7 cellular contexts compared by ENCODE assay signal in genomic region chr17:82096709-82097186, GRCh38. TPM values are rescaled to one million over a fixed set of nuclear protein-coding genes. Genes with fewer than 3 reads are reported as not detected.
DNase-seq lines count a peak whose midpoint lies in the region; ATAC-seq lines count a peak whose summit lies in the region.

No MANE protein-coding gene starts in this region.

- no peak for ATAC-seq in stimulated activated naive B cell treated with anti-CD40 and anti-IgM and Interleukin-4, amounts not matched to agents 10 μg/mL and 1 μg/mL and 100 μg/mL, for 72 hours (replicated peaks)
- ATAC-seq in GM21528 (IDR thresholded peaks at IDR 0.05; ENCODE audit: low FRiP score, unreplicated experiment), result no peak

- no peaks in the 10 kb centered on the region for H3K9me3 ChIP-seq in HUES48 (ENCODE audit: control insufficient read depth, insufficient read depth, low read length)
- no peaks in the 10 kb centered on the region for H3K9me3 ChIP-seq in iPS-18a (ENCODE audit: control insufficient read depth, low read depth, low read length)

- no peaks in the 10 kb centered on the region for H3K9me3 Mint-ChIP-seq in activated T-helper 2 cell treated with anti-CD3 and anti-CD28 coated beads, Interferon-gamma antibody, Interleukin-2, Interleukin-4, amounts not matched to agents 10 μg/mL and 5 μg/mL and 100 μg/mL, durations not matched to agents 14 hours and 24 hours and 36 hours
- H3K9me3 Mint-ChIP-seq in stimulated activated naive B cell treated with anti-CD40 and anti-IgM and Interleukin-4, amounts not matched to agents 10 μg/mL and 1 μg/mL and 100 μg/mL, for 72 hours, result no peaks in the 10 kb centered on the region

- DNase-seq in activated T-helper 2 cell treated with anti-CD3 and anti-CD28 coated beads, Interferon-gamma antibody, Interleukin-2, Interleukin-4, amounts not matched to agents 10 μg/mL and 5 μg/mL and 100 μg/mL, durations not matched to agents 14 hours and 24 hours and 36 hours (ENCODE audit: low spot score), result no peak
- DNase-seq in stimulated activated naive B cell treated with anti-CD40 and anti-IgM and Interleukin-4, amounts not matched to agents 10 μg/mL and 1 μg/mL and 100 μg/mL, for 72 hours, result no peak
- no peak for DNase-seq in NCI-H526 treated with DMSO at 0.1 percent for 48 hours (lab: John Stamatoyannopoulos, UW)
- DNase-seq in NCI-H2029 treated with DMSO at 0.1 percent for 48 hours (lab: John Stamatoyannopoulos, UW), result no peak

- H3K4me3 Mint-ChIP-seq in activated T-helper 2 cell treated with anti-CD3 and anti-CD28 coated beads, Interferon-gamma antibody, Interleukin-2, Interleukin-4, amounts not matched to agents 10 μg/mL and 5 μg/mL and 100 μg/mL, durations not matched to agents 14 hours and 24 hours and 36 hours (ENCODE audit: low read depth), result peak overlapping the region; percentile 77
- H3K4me3 Mint-ChIP-seq in stimulated activated naive B cell treated with anti-CD40 and anti-IgM and Interleukin-4, amounts not matched to agents 10 μg/mL and 1 μg/mL and 100 μg/mL, for 72 hours, result peak overlapping the region; percentile 78 to 87

- no peaks in the 10 kb centered on the region for H3K27me3 Mint-ChIP-seq in activated T-helper 2 cell treated with anti-CD3 and anti-CD28 coated beads, Interferon-gamma antibody, Interleukin-2, Interleukin-4, amounts not matched to agents 10 μg/mL and 5 μg/mL and 100 μg/mL, durations not matched to agents 14 hours and 24 hours and 36 hours (ENCODE audit: low read depth)
- no peaks in the 10 kb centered on the region for H3K27me3 Mint-ChIP-seq in stimulated activated naive B cell treated with anti-CD40 and anti-IgM and Interleukin-4, amounts not matched to agents 10 μg/mL and 1 μg/mL and 100 μg/mL, for 72 hours

- H3K4me3 ChIP-seq in HUES48 (ENCODE audit: low read depth, low read length) (peak overlapping the region; percentile 82), iPS-18a (ENCODE audit: low read length) (peak overlapping the region; percentile 75)

- peak overlapping the region; percentile 55 for H3K27ac Mint-ChIP-seq in activated T-helper 2 cell treated with anti-CD3 and anti-CD28 coated beads, Interferon-gamma antibody, Interleukin-2, Interleukin-4, amounts not matched to agents 10 μg/mL and 5 μg/mL and 100 μg/mL, durations not matched to agents 14 hours and 24 hours and 36 hours
- peak overlapping the region; percentile 87 for H3K27ac Mint-ChIP-seq in stimulated activated naive B cell treated with anti-CD40 and anti-IgM and Interleukin-4, amounts not matched to agents 10 μg/mL and 1 μg/mL and 100 μg/mL, for 72 hours

- H3K9ac ChIP-seq in HUES48 (ENCODE audit: low read depth, low read length) (peak overlapping the region; percentile 75; the same call in 1 of the 2 replicates), iPS-18a (ENCODE audit: low read length) (peak overlapping the region; percentile 68)

- H3K36me3 Mint-ChIP-seq in activated T-helper 2 cell treated with anti-CD3 and anti-CD28 coated beads, Interferon-gamma antibody, Interleukin-2, Interleukin-4, amounts not matched to agents 10 μg/mL and 5 μg/mL and 100 μg/mL, durations not matched to agents 14 hours and 24 hours and 36 hours (ENCODE audit: low read depth), result peaks cover 30% of the 10 kb centered on the region
- peaks cover 33% of the 10 kb centered on the region in 2 donors for H3K36me3 Mint-ChIP-seq in stimulated activated naive B cell treated with anti-CD40 and anti-IgM and Interleukin-4, amounts not matched to agents 10 μg/mL and 1 μg/mL and 100 μg/mL, for 72 hours

- intact Hi-C loops in activated T-helper 2 cell treated with anti-CD3 and anti-CD28 coated beads, Interferon-gamma antibody, Interleukin-2, Interleukin-4, amounts not matched to agents 10 μg/mL and 5 μg/mL and 100 μg/mL, durations not matched to agents 14 hours and 24 hours and 36 hours (cut with micrococcal nuclease), result no loop called here

- H3K36me3 ChIP-seq in HUES48 (ENCODE audit: control insufficient read depth, insufficient read depth, low read length), result peaks cover 40% of the 10 kb centered on the region
- peaks cover 37% of the 10 kb centered on the region for H3K36me3 ChIP-seq in iPS-18a (ENCODE audit: control insufficient read depth, low read depth, low read length)

- H3K27me3 ChIP-seq in HUES48 (ENCODE audit: control insufficient read depth, insufficient read depth, low read length) (no peaks in the 10 kb centered on the region), iPS-18a (ENCODE audit: control insufficient read depth, insufficient read depth, low read length) (no peaks in the 10 kb centered on the region)

- H3K4me1 Mint-ChIP-seq in activated T-helper 2 cell treated with anti-CD3 and anti-CD28 coated beads, Interferon-gamma antibody, Interleukin-2, Interleukin-4, amounts not matched to agents 10 μg/mL and 5 μg/mL and 100 μg/mL, durations not matched to agents 14 hours and 24 hours and 36 hours (ENCODE audit: low read depth), result peaks cover 7% of the 10 kb centered on the region
- H3K4me1 Mint-ChIP-seq in stimulated activated naive B cell treated with anti-CD40 and anti-IgM and Interleukin-4, amounts not matched to agents 10 μg/mL and 1 μg/mL and 100 μg/mL, for 72 hours, result peaks cover 9 to 42% of the 10 kb centered on the region in 2 donors

- H3K4me1 ChIP-seq in HUES48 (ENCODE audit: control insufficient read depth, insufficient read depth, low read length) (peaks cover 23% of the 10 kb centered on the region; the same call in 1 of the 2 replicates), iPS-18a (ENCODE audit: control insufficient read depth, low read depth, low read length) (peaks cover 7% of the 10 kb centered on the region)

- no peak overlapping the region for H3K27ac ChIP-seq in HUES48 (ENCODE audit: low read depth, low read length)
- H3K27ac ChIP-seq in iPS-18a (ENCODE audit: low read length), result no peak overlapping the region

RNA-seq across cellular contexts. Expression of gene FASN, which starts 1.3 kb away (rescaled TPM):
- 387 and 409 TPM in 2 replicates for total RNA-seq in activated T-helper 2 cell treated with anti-CD3 and anti-CD28 coated beads, Interferon-gamma antibody, Interleukin-2, Interleukin-4, amounts not matched to agents 10 μg/mL and 5 μg/mL and 100 μg/mL, durations not matched to agents 14 hours and 24 hours and 36 hours

RNA-seq across cellular contexts. Expression of gene DUS1L, which starts 31.1 kb away (rescaled TPM):
- 154 and 179 TPM in 2 replicates for total RNA-seq in activated T-helper 2 cell treated with anti-CD3 and anti-CD28 coated beads, Interferon-gamma antibody, Interleukin-2, Interleukin-4, amounts not matched to agents 10 μg/mL and 5 μg/mL and 100 μg/mL, durations not matched to agents 14 hours and 24 hours and 36 hours

RNA-seq across cellular contexts. Expression of gene GPS1, which starts 45.0 kb away (rescaled TPM):
- 103 TPM in 2 replicates for total RNA-seq in activated T-helper 2 cell treated with anti-CD3 and anti-CD28 coated beads, Interferon-gamma antibody, Interleukin-2, Interleukin-4, amounts not matched to agents 10 μg/mL and 5 μg/mL and 100 μg/mL, durations not matched to agents 14 hours and 24 hours and 36 hours

RNA-seq across cellular contexts. Expression of gene RFNG, which starts 45.1 kb away (rescaled TPM):
- 21.8 and 21.9 TPM in 2 replicates for total RNA-seq in activated T-helper 2 cell treated with anti-CD3 and anti-CD28 coated beads, Interferon-gamma antibody, Interleukin-2, Interleukin-4, amounts not matched to agents 10 μg/mL and 5 μg/mL and 100 μg/mL, durations not matched to agents 14 hours and 24 hours and 36 hours

RNA-seq across cellular contexts. Expression of gene DCXR, which starts 59.3 kb away (rescaled TPM):
- 138 and 145 TPM in 2 replicates for total RNA-seq in activated T-helper 2 cell treated with anti-CD3 and anti-CD28 coated beads, Interferon-gamma antibody, Interleukin-2, Interleukin-4, amounts not matched to agents 10 μg/mL and 5 μg/mL and 100 μg/mL, durations not matched to agents 14 hours and 24 hours and 36 hours
